Comparison of ENCODE assay signal across 16 cellular contexts in genomic region chr7:75712517-75713361, GRCh38. TPM values are rescaled to one million over a fixed set of nuclear protein-coding genes. Genes with fewer than 3 reads are reported as not detected.
DNase-seq lines count a peak whose midpoint lies in the region; ATAC-seq and TF ChIP-seq lines count a peak whose summit lies in the region.
"Had no signal": no experiment of that assay in that cellular context is flagged by ENCODE, and none has a peak within 500 bp of the region (broad histone marks: within the 10 kb centered on the region; RNA-seq: fewer than 3 reads in every experiment).

No MANE protein-coding gene starts in this region.

- no peak overlapping the region for H3K27ac Mint-ChIP-seq in activated naive CD4-positive, alpha-beta T cell treated with anti-CD3 and anti-CD28 coated beads, Interleukin-2, amount 50 U/mL, for 72 hours
- H3K27ac Mint-ChIP-seq in nephron = peak overlapping the region; percentile 10 to 90 (median 82)
- H3K27ac Mint-ChIP-seq in CD8-positive, alpha-beta T cell = no peak overlapping the region
- H3K27ac Mint-ChIP-seq: activated CD4-positive, alpha-beta T cell treated with anti-CD3 and anti-CD28 coated beads, Interleukin-2, amount 10 ng/mL, durations not matched to agents 24 days and 14 days; activated T-helper 2 cell treated with anti-CD3 and anti-CD28 coated beads, Interferon-gamma antibody, Interleukin-2, Interleukin-4, amounts not matched to agents 10 μg/mL and 5 μg/mL and 100 μg/mL, durations not matched to agents 14 hours and 24 hours and 36 hours had no signal

- peaks cover 11% of the 10 kb centered on the region for H3K9me3 ChIP-seq in upper lobe of right lung
- H3K9me3 ChIP-seq in CD8-positive, alpha-beta T cell (ENCODE audit: low read length) = peaks cover 3% of the 10 kb centered on the region

- CTCF ChIA-PET in CD8-positive, alpha-beta T cell (lab: Charles Lee) = interaction anchor here (0.7 kb wide), 1 partner anchor 229 kb away, joined by 3 read pairs; no protein-coding TSS in a partner anchor

- H3K4me1 ChIP-seq in upper lobe of right lung = peaks cover 29% of the 10 kb centered on the region
- no peaks in the 10 kb centered on the region for H3K4me1 ChIP-seq in CD8-positive, alpha-beta T cell (ENCODE audit: insufficient read depth, low read length)
- H3K4me1 ChIP-seq: breast epithelium had no signal

- peaks cover 9 to 34% of the 10 kb centered on the region in 2 donors for H3K9me3 Mint-ChIP-seq in activated naive CD4-positive, alpha-beta T cell treated with anti-CD3 and anti-CD28 coated beads, Interleukin-2, amount 50 U/mL, for 72 hours
- peaks cover 16% of the 10 kb centered on the region for H3K9me3 Mint-ChIP-seq in nephron
- H3K9me3 Mint-ChIP-seq in CD8-positive, alpha-beta T cell = peaks cover 18% of the 10 kb centered on the region

- H3K27me3 ChIP-seq in upper lobe of right lung = no peaks in the 10 kb centered on the region
- H3K27me3 ChIP-seq in CD8-positive, alpha-beta T cell (ENCODE audit: insufficient read depth, low read length) = no peaks in the 10 kb centered on the region
- H3K27me3 ChIP-seq: breast epithelium, transverse colon had no signal

- intact Hi-C loops in upper lobe of right lung (cut with DNase I) = no loop called here
- intact Hi-C loops in CD8-positive, alpha-beta T cell (cut with DNase I, micrococcal nuclease) = no loop called here

- POLR2A ChIA-PET in CD8-positive, alpha-beta T cell (lab: Charles Lee) = no interaction called here

- peak; percentile 26 to 85 for ATAC-seq in activated naive CD4-positive, alpha-beta T cell treated with anti-CD3 and anti-CD28 coated beads, Interleukin-2, amount 50 U/mL, for 72 hours
- ATAC-seq in upper lobe of right lung (no peak), HG02642 (IDR thresholded peaks at IDR 0.05; ENCODE audit: poor library complexity, unreplicated experiment) (no peak), HG03095 (IDR thresholded peaks at IDR 0.05; ENCODE audit: unreplicated experiment) (no peak)
- ATAC-seq in CD8-positive, alpha-beta T cell = no peak
- ATAC-seq: mucosa of descending colon had no signal

- peaks cover 23% of the 10 kb centered on the region for H3K4me1 Mint-ChIP-seq in nephron
- peaks cover 13% of the 10 kb centered on the region for H3K4me1 Mint-ChIP-seq in CD8-positive, alpha-beta T cell (ENCODE audit: low read depth)

- no peak overlapping the region for H3K4me3 Mint-ChIP-seq in nephron
- H3K4me3 Mint-ChIP-seq in CD8-positive, alpha-beta T cell = no peak overlapping the region
- H3K4me3 Mint-ChIP-seq: activated CD4-positive, alpha-beta T cell treated with anti-CD3 and anti-CD28 coated beads, Interleukin-2, amount 10 ng/mL, durations not matched to agents 24 days and 14 days had no signal

- no peak for DNase-seq in activated naive CD4-positive, alpha-beta T cell treated with anti-CD3 and anti-CD28 coated beads, Interleukin-2, amount 50 U/mL, for 72 hours (ENCODE audit: low spot score in 2 of 2)
- no peak for DNase-seq in activated naive CD4-positive, alpha-beta T cell treated with anti-CD3 and anti-CD28 coated beads, Interleukin-2, amount 50 U/mL, for 16 hours
- DNase-seq in coronary artery (ENCODE audit: low spot score) = no peak
- DNase-seq in upper lobe of right lung = no peak
- DNase-seq in CD8-positive, alpha-beta T cell = no peak
- DNase-seq: activated CD4-positive, alpha-beta T cell treated with anti-CD3 and anti-CD28 coated beads, Interleukin-2, amount 10 ng/mL, durations not matched to agents 24 days and 14 days; Calu3; mucosa of descending colon; T-helper 1 cell; transverse colon had no signal

- peak overlapping the region; percentile 82 to 88 for H3K27ac ChIP-seq in coronary artery
- peak overlapping the region; percentile 52 for H3K27ac ChIP-seq in upper lobe of right lung
- H3K27ac ChIP-seq in CD8-positive, alpha-beta T cell (ENCODE audit: low read depth, low read length) = no peak overlapping the region

- TF ChIP-seq CTCF in coronary artery (IDR thresholded peaks at IDR 0.05) = no peak
- no peak for TF ChIP-seq CTCF in nephron (IDR thresholded peaks at IDR 0.05; ENCODE audit: unreplicated experiment in 3 of 3)
- no peak for TF ChIP-seq CTCF in upper lobe of right lung (IDR thresholded peaks at IDR 0.05)
- no peak for TF ChIP-seq CTCF in CD8-positive, alpha-beta T cell (IDR thresholded peaks at IDR 0.05)

- H3K36me3 ChIP-seq in upper lobe of right lung = no peaks in the 10 kb centered on the region
- no peaks in the 10 kb centered on the region for H3K36me3 ChIP-seq in CD8-positive, alpha-beta T cell (ENCODE audit: insufficient read depth, low read length)
- H3K36me3 ChIP-seq: breast epithelium, transverse colon had no signal

- no peaks in the 10 kb centered on the region for H3K27me3 Mint-ChIP-seq in nephron (ENCODE audit: low read depth)
- no peaks in the 10 kb centered on the region for H3K27me3 Mint-ChIP-seq in CD8-positive, alpha-beta T cell (ENCODE audit: low read depth)

- H3K4me3 ChIP-seq in coronary artery = peak overlapping the region; percentile 24
- no peak overlapping the region for H3K4me3 ChIP-seq in upper lobe of right lung
- no peak overlapping the region for H3K4me3 ChIP-seq in CD8-positive, alpha-beta T cell (ENCODE audit: low read depth, low read length)
- H3K4me3 ChIP-seq: breast epithelium, mucosa of descending colon, transverse colon had no signal

- H3K36me3 Mint-ChIP-seq in activated naive CD4-positive, alpha-beta T cell treated with anti-CD3 and anti-CD28 coated beads, Interleukin-2, amount 50 U/mL, for 72 hours = peaks cover 13 to 16% of the 10 kb centered on the region in 2 donors
- peaks cover 30% of the 10 kb centered on the region for H3K36me3 Mint-ChIP-seq in nephron (ENCODE audit: low read depth)
- peaks cover 4% of the 10 kb centered on the region for H3K36me3 Mint-ChIP-seq in CD8-positive, alpha-beta T cell

RNA-seq across cellular contexts. Expression of gene HIP1, which starts 26.0 kb away (rescaled TPM):
- total RNA-seq in activated naive CD4-positive, alpha-beta T cell treated with anti-CD3 and anti-CD28 coated beads, Interleukin-2, amount 50 U/mL, for 72 hours = 1 to 10 TPM; 3.0 to 7.8 TPM
- 86.2 TPM for total RNA-seq in upper lobe of right lung
- 1 to 10 TPM; 3.1 to 3.4 TPM for total RNA-seq in CD8-positive, alpha-beta T cell

RNA-seq across cellular contexts. Expression of gene CCL26, which starts 59.3 kb away (rescaled TPM):
- total RNA-seq in activated naive CD4-positive, alpha-beta T cell treated with anti-CD3 and anti-CD28 coated beads, Interleukin-2, amount 50 U/mL, for 72 hours = not detected
- 1.2 TPM for total RNA-seq in upper lobe of right lung
- not detected for total RNA-seq in CD8-positive, alpha-beta T cell
- total RNA-seq: activated CD4-positive, alpha-beta T cell treated with anti-CD3 and anti-CD28 coated beads, Interleukin-2, amount 10 ng/mL, durations not matched to agents 24 days and 14 days; Calu3; renal cortical epithelial cell; transverse colon had no signal

Comparison
In these comparisons a context has a peak if more than half of its experiments do, and no peak if none do; other contexts are left out.
1. ATAC-seq: peak in activated naive CD4-positive, alpha-beta T cell treated with anti-CD3 and anti-CD28 coated beads, Interleukin-2, amount 50 U/mL, for 72 hours (2 of 2); none in upper lobe of right lung (single experiment), HG02642 (single experiment), HG03095 (single experiment) and CD8-positive, alpha-beta T cell (single experiment).
2. H3K27ac Mint-ChIP-seq: peak in nephron (3 of 3); none in activated naive CD4-positive, alpha-beta T cell treated with anti-CD3 and anti-CD28 coated beads, Interleukin-2, amount 50 U/mL, for 72 hours (0 of 2) and CD8-positive, alpha-beta T cell (single experiment).